In genomic region chr7:30143748-30144251, GRCh38 we compare ENCODE assay signal across 10 cellular contexts. TPM values are rescaled to one million over a fixed set of nuclear protein-coding genes. Genes with fewer than 3 reads are reported as not detected.
A peak's percentile ranks its signal among the peaks of the same experiment; 100 is the strongest.
DNase-seq lines count a peak whose midpoint lies in the region; ATAC-seq, FAIRE-seq and TF ChIP-seq lines count a peak whose summit lies in the region.
"Had no signal": no experiment of that assay in that cellular context is flagged by ENCODE, and none has a peak within 500 bp of the region (broad histone marks: within the 10 kb centered on the region; RNA-seq: fewer than 3 reads in every experiment).

No MANE protein-coding gene starts in this region.

- POLR2A ChIA-PET in naive thymus-derived CD8-positive, alpha-beta T cell (lab: Charles Lee) = no interaction called here

- H3K9me3 ChIP-seq in thyroid gland (no peaks in the 10 kb centered on the region), pancreas (no peaks in the 10 kb centered on the region)

- no peak for DNase-seq in activated CD4-positive, CD25-positive, alpha-beta regulatory T cell treated with anti-CD3 and anti-CD28 coated beads, Interleukin-2, amount 50 U/mL, for 72 hours
- DNase-seq in NCI-H526 treated with DMSO at 0.1 percent for 48 hours (lab: John Stamatoyannopoulos, UW) (peak; percentile 85), epithelial cell of proximal tubule (ENCODE audit: low read depth) (peak; percentile 35), thyroid gland (no peak), pancreas (no peak), COLO829 (ENCODE audit: low spot score) (no peak)
- no peak for DNase-seq in naive thymus-derived CD8-positive, alpha-beta T cell
- DNase-seq: activated naive CD8-positive, alpha-beta T cell treated with anti-CD3 and anti-CD28 coated beads, Interleukin-2, amount 10 ng/mL, durations not matched to agents 7 days and 5 days; stimulated activated naive B cell treated with anti-CD40 and anti-IgM and Interleukin-4, amounts not matched to agents 10 μg/mL and 1 μg/mL and 100 μg/mL, for 72 hours had no signal

- no peaks in the 10 kb centered on the region for H3K27me3 Mint-ChIP-seq in naive thymus-derived CD8-positive, alpha-beta T cell
- H3K27me3 Mint-ChIP-seq: stimulated activated naive B cell treated with anti-CD40 and anti-IgM and Interleukin-4, amounts not matched to agents 10 μg/mL and 1 μg/mL and 100 μg/mL, for 72 hours had no signal

- WGBS in thyroid gland, 2 donors = 89 to 100% methylated on average over 1 of the region's 1 CpG
- WGBS in pancreas, 2 donors = 92 to 100% methylated on average over 1 of the region's 1 CpG

- TF ChIP-seq POLR2A in thyroid gland (IDR thresholded peaks at IDR 0.05) = no peak

- no peak overlapping the region for H3K4me3 Mint-ChIP-seq in naive thymus-derived CD8-positive, alpha-beta T cell
- H3K4me3 Mint-ChIP-seq: activated naive CD8-positive, alpha-beta T cell treated with anti-CD3 and anti-CD28 coated beads, Interleukin-2, amount 10 ng/mL, durations not matched to agents 7 days and 5 days; stimulated activated naive B cell treated with anti-CD40 and anti-IgM and Interleukin-4, amounts not matched to agents 10 μg/mL and 1 μg/mL and 100 μg/mL, for 72 hours had no signal

- TF ChIP-seq CTCF in epithelial cell of proximal tubule (conservative IDR thresholded peaks at IDR 0.05; ENCODE audit: low read depth, low read length) (no peak), thyroid gland (IDR thresholded peaks at IDR 0.05) (no peak), pancreas (IDR thresholded peaks at IDR 0.05) (no peak)

- peaks cover 17 to 28% of the 10 kb centered on the region in 2 donors for H3K4me1 ChIP-seq in thyroid gland
- peaks cover 0 to 3% (median 0%) of the 10 kb centered on the region in 3 donors for H3K4me1 ChIP-seq in pancreas

- no peak for FAIRE-seq in pancreas (lab: Jason Lieb, UNC)

- no peaks in the 10 kb centered on the region for H3K36me3 ChIP-seq in thyroid gland
- H3K36me3 ChIP-seq in pancreas = no peaks in the 10 kb centered on the region

- no peaks in the 10 kb centered on the region for H3K9me3 Mint-ChIP-seq in naive thymus-derived CD8-positive, alpha-beta T cell
- H3K9me3 Mint-ChIP-seq: activated naive CD8-positive, alpha-beta T cell treated with anti-CD3 and anti-CD28 coated beads, Interleukin-2, amount 10 ng/mL, durations not matched to agents 7 days and 5 days; stimulated activated naive B cell treated with anti-CD40 and anti-IgM and Interleukin-4, amounts not matched to agents 10 μg/mL and 1 μg/mL and 100 μg/mL, for 72 hours had no signal

- ATAC-seq in activated CD4-positive, CD25-positive, alpha-beta regulatory T cell treated with anti-CD3 and anti-CD28 coated beads, Interleukin-2, amount 50 U/mL, for 24 hours = peak; percentile 63 to 71
- ATAC-seq in pancreas = no peak
- no peak for ATAC-seq in naive thymus-derived CD8-positive, alpha-beta T cell

- peaks cover 0 to 7% (median under 1%) of the 10 kb centered on the region in 4 donors for H3K4me1 Mint-ChIP-seq in naive thymus-derived CD8-positive, alpha-beta T cell

- peak overlapping the region in 2 of 3 donors; percentile 74 to 82 for H3K27ac ChIP-seq in thyroid gland
- no peak overlapping the region for H3K27ac ChIP-seq in pancreas

- H3K27me3 ChIP-seq in thyroid gland (no peaks in the 10 kb centered on the region), pancreas (no peaks in the 10 kb centered on the region)

- no peaks in the 10 kb centered on the region for H3K36me3 Mint-ChIP-seq in naive thymus-derived CD8-positive, alpha-beta T cell
- H3K36me3 Mint-ChIP-seq: activated naive CD8-positive, alpha-beta T cell treated with anti-CD3 and anti-CD28 coated beads, Interleukin-2, amount 10 ng/mL, durations not matched to agents 7 days and 5 days; stimulated activated naive B cell treated with anti-CD40 and anti-IgM and Interleukin-4, amounts not matched to agents 10 μg/mL and 1 μg/mL and 100 μg/mL, for 72 hours had no signal

- intact Hi-C loops in thyroid gland (cut with DNase I) (no loop called here), pancreas (cut with DNase I) (no loop called here)

- H3K4me3 ChIP-seq in epithelial cell of proximal tubule (ENCODE audit: low read depth, low read length) (no peak overlapping the region), thyroid gland (replicated peaks in 1 of 3) (no peak overlapping the region), pancreas (no peak overlapping the region)

- H3K27ac Mint-ChIP-seq in naive thymus-derived CD8-positive, alpha-beta T cell = peak overlapping the region in 2 of 10 donors; percentile 9 to 12
- H3K27ac Mint-ChIP-seq: activated naive CD8-positive, alpha-beta T cell treated with anti-CD3 and anti-CD28 coated beads, Interleukin-2, amount 10 ng/mL, durations not matched to agents 7 days and 5 days; stimulated activated naive B cell treated with anti-CD40 and anti-IgM and Interleukin-4, amounts not matched to agents 10 μg/mL and 1 μg/mL and 100 μg/mL, for 72 hours had no signal

RNA-seq across cellular contexts. Expression of gene MTURN, which starts 9.0 kb away (rescaled TPM):
- total RNA-seq in epithelial cell of proximal tubule (3.4 and 4.7 TPM in 2 replicates), thyroid gland (10 to 100 TPM; 32.0 to 86.3 (median 44.0) TPM), pancreas (10 to 100 TPM in 4 of 6 donors, 1 to 10 TPM in 2; 8.7 to 12.8 (median 11.4) TPM)
- 10 to 100 TPM in 1 of 2 donors, 1 to 10 TPM in 1; 8.7 to 14.9 TPM for polyA plus RNA-seq in pancreas
- 10 to 100 TPM; 16.5 to 18.0 TPM for total RNA-seq in naive thymus-derived CD8-positive, alpha-beta T cell
- polyA plus RNA-seq in naive thymus-derived CD8-positive, alpha-beta T cell = 1 to 10 TPM; 1.4 to 5.2 (median 3.3) TPM

Comparison
In these comparisons a context has a peak if more than half of its experiments do, and no peak if none do; other contexts are left out.
1. ATAC-seq: peak in activated CD4-positive, CD25-positive, alpha-beta regulatory T cell treated with anti-CD3 and anti-CD28 coated beads, Interleukin-2, amount 50 U/mL, for 24 hours (2 of 2); none in pancreas (0 of 4) and naive thymus-derived CD8-positive, alpha-beta T cell (0 of 2).
2. DNase-seq: peak in NCI-H526 treated with DMSO at 0.1 percent for 48 hours (single experiment) and epithelial cell of proximal tubule (single experiment); none in activated CD4-positive, CD25-positive, alpha-beta regulatory T cell treated with anti-CD3 and anti-CD28 coated beads, Interleukin-2, amount 50 U/mL, for 72 hours (single experiment), thyroid gland (0 of 2), pancreas (0 of 6), naive thymus-derived CD8-positive, alpha-beta T cell (0 of 10) and COLO829 (single experiment).
3. H3K27ac ChIP-seq: peak in thyroid gland (2 of 3); none in pancreas (0 of 4).